ENCODE assay signal across 8 cellular contexts in genomic region chr19:41439441-41440222, GRCh38.
DNase-seq lines count a peak whose midpoint lies in the region; ATAC-seq and TF ChIP-seq lines count a peak whose summit lies in the region.

Gene DMAC2 (minus strand): TSS chr19:41439912. CDS start chr19:41439899, 13 bp downstream.

- peak within 1 kb of the TSS; percentile 83 for H3K4me3 ChIP-seq in WI38 (ENCODE audit: low read depth, low read length)

- H3K27ac Mint-ChIP-seq in central memory CD8-positive, alpha-beta T cell (ENCODE audit: low read depth) = no peak within 1 kb of the TSS

- no peak within 1 kb of the TSS for H3K4me3 Mint-ChIP-seq in central memory CD8-positive, alpha-beta T cell

- no peaks in the 10 kb centered on the region for H3K9me3 Mint-ChIP-seq in central memory CD8-positive, alpha-beta T cell

- DNase-seq in AG09319 (ENCODE audit: extremely low read depth, low read depth) = peak; percentile 88
- peak; percentile 100 for DNase-seq in NCI-H2227 treated with DMSO at 0.1 percent for 48 hours (lab: John Stamatoyannopoulos, UW)
- DNase-seq in central memory CD8-positive, alpha-beta T cell (ENCODE audit: low spot score in 2 of 2) = peak; percentile 81 to 85
- DNase-seq in iris pigment epithelial cell (ENCODE audit: low read depth) = peak; percentile 98
- peak; percentile 91 to 97 for DNase-seq in stimulated activated CD4-positive, alpha-beta T cell treated with anti-CD3 and anti-CD28 coated beads, Interleukin-12 subunit alpha, Interleukin-12 subunit beta, amount 100 ng/mL, for 24 hours (ENCODE audit: low read depth in 2 of 2)

- peaks cover 7% of the 10 kb centered on the region for H3K36me3 Mint-ChIP-seq in central memory CD8-positive, alpha-beta T cell (ENCODE audit: insufficient read depth)

- ATAC-seq in GM18909 (IDR thresholded peaks at IDR 0.05; ENCODE audit: poor library complexity, unreplicated experiment) = peak; percentile 92
- ATAC-seq in HG03175 (IDR thresholded peaks at IDR 0.05; ENCODE audit: unreplicated experiment) = peak; percentile 89
- peak; percentile 100 for ATAC-seq in central memory CD8-positive, alpha-beta T cell (replicated peaks; ENCODE audit: extremely low read depth, poor library complexity, severe bottlenecking)

- H3K27me3 Mint-ChIP-seq in central memory CD8-positive, alpha-beta T cell = peaks cover 22% of the 10 kb centered on the region

- TF ChIP-seq CTCF in AG09319 (IDR thresholded peaks at IDR 0.05; ENCODE audit: low read depth, low read length) = peak; percentile 46
- no peak for TF ChIP-seq CTCF in WI38 (IDR thresholded peaks at IDR 0.05; ENCODE audit: low read depth, low read length)

- no peaks in the 10 kb centered on the region for H3K4me1 Mint-ChIP-seq in central memory CD8-positive, alpha-beta T cell

Comparison
In these comparisons a context has a peak if more than half of its experiments do, and no peak if none do; other contexts are left out.
1. Peak in every context shown above with its lines: DNase-seq, ATAC-seq and H3K4me3 ChIP-seq.